Comparison of ENCODE assay signal across 1 cellular context in genomic region chr18:217532-218334, GRCh38.
TF ChIP-seq lines count a peak whose summit lies in the region.

No MANE protein-coding gene starts in this region.

TF ChIP-seq in HepG2, 621 proteins besides CTCF, POLR2A, EP300 and RAD21:
- TF ChIP-seq NR2F6 (IDR thresholded peaks at IDR 0.05) (0 out of 2 replicates have a peak, but pooled peaks have one; percentile 31), NR2F6 (CRISPR knock-in tag; IDR thresholded peaks at IDR 0.05) (no peak), HNF4A (CRISPR knock-in tag; IDR thresholded peaks at IDR 0.05) (peak; percentile 58), CCDC6 (CRISPR knock-in tag; IDR thresholded peaks at IDR 0.05) (no peak), ZNF629 (CRISPR knock-in tag; conservative IDR thresholded peaks at IDR 0.05) (peak; percentile 74)
